Comparison of ENCODE assay signal across 26 cellular contexts in genomic region chr11:74327076-74327475, GRCh38. TPM values are rescaled to one million over a fixed set of nuclear protein-coding genes. Genes with fewer than 3 reads are reported as not detected.
"Had no signal": no experiment of that assay in that cellular context is flagged by ENCODE, and none has a peak within 500 bp of the region (broad histone marks: within the 10 kb centered on the region; RNA-seq: fewer than 3 reads in every experiment).

No MANE protein-coding gene starts in this region.

- DNase-seq: dorsolateral prefrontal cortex; effector CD4-positive, alpha-beta T cell; foreskin keratinocyte; hippocampal formation; left cardiac atrium; left lung; mesenchymal stem cell; mucosa of descending colon; naive B cell; nucleus accumbens; ovary; posterior cingulate gyrus; psoas muscle; right cardiac atrium; sigmoid colon; stimulated activated CD4-positive, alpha-beta T cell treated with anti-CD3 and anti-CD28 coated beads, Interleukin-15, amount 100 ng/mL, for 24 hours; stimulated activated CD4-positive, alpha-beta T cell treated with anti-CD3 and anti-CD28 coated beads, Interleukin-2, amount 100 ng/mL, for 48 hours; stimulated activated naive B cell treated with anti-CD40 and anti-IgM and Interleukin-4, amounts not matched to agents 10 μg/mL and 1 μg/mL and 100 μg/mL, for 72 hours; transverse colon; upper lobe of right lung; uterus had no signal

- H3K36me3 Mint-ChIP-seq: naive B cell; natural killer cell treated with Interleukin-12 subunit alpha and Interleukin-12 subunit beta and Interleukin-15 and Interleukin-18, amount 100 ng/mL, for 72 hours had no signal

- H3K9me3 Mint-ChIP-seq: mesothelial cell of epicardium; natural killer cell treated with Interleukin-12 subunit alpha and Interleukin-12 subunit beta and Interleukin-15 and Interleukin-18, amount 100 ng/mL, for 72 hours; stimulated activated naive CD8-positive, alpha-beta T cell treated with anti-CD3 and anti-CD28 coated beads, Interleukin-15, Interleukin-2, amounts not matched to agents 100 ng/mL and 50 ng/mL, for 24 hours had no signal

- H3K27ac Mint-ChIP-seq: mesothelial cell of epicardium; natural killer cell treated with Interleukin-12 subunit alpha and Interleukin-12 subunit beta and Interleukin-15 and Interleukin-18, amount 100 ng/mL, for 72 hours; stimulated activated naive B cell treated with anti-CD40 and anti-IgM and Interleukin-4, amounts not matched to agents 10 μg/mL and 1 μg/mL and 100 μg/mL, for 72 hours; stimulated activated naive CD8-positive, alpha-beta T cell treated with anti-CD3 and anti-CD28 coated beads, Interleukin-15, Interleukin-2, amounts not matched to agents 100 ng/mL and 50 ng/mL, for 24 hours had no signal

- H3K4me3 Mint-ChIP-seq: mesothelial cell of epicardium; naive B cell; natural killer cell treated with Interleukin-12 subunit alpha and Interleukin-12 subunit beta and Interleukin-15 and Interleukin-18, amount 100 ng/mL, for 72 hours; stimulated activated naive B cell treated with anti-CD40 and anti-IgM and Interleukin-4, amounts not matched to agents 10 μg/mL and 1 μg/mL and 100 μg/mL, for 72 hours; stimulated activated naive CD8-positive, alpha-beta T cell treated with anti-CD3 and anti-CD28 coated beads, Interleukin-15, Interleukin-2, amounts not matched to agents 100 ng/mL and 50 ng/mL, for 24 hours had no signal

- ATAC-seq: foreskin keratinocyte; gastroesophageal sphincter; heart right ventricle; left cardiac atrium; mucosa of descending colon; natural killer cell treated with Interleukin-12 subunit alpha and Interleukin-12 subunit beta and Interleukin-15 and Interleukin-18, amount 100 ng/mL, for 72 hours; psoas muscle; stimulated activated naive B cell treated with anti-CD40 and anti-IgM and Interleukin-4, amounts not matched to agents 10 μg/mL and 1 μg/mL and 100 μg/mL, for 72 hours; upper lobe of right lung had no signal

- H3K4me1 Mint-ChIP-seq: stimulated activated naive B cell treated with anti-CD40 and anti-IgM and Interleukin-4, amounts not matched to agents 10 μg/mL and 1 μg/mL and 100 μg/mL, for 72 hours had no signal

RNA-seq across cellular contexts. Expression of gene P4HA3, which starts 15.6 kb away (rescaled TPM):
- total RNA-seq: natural killer cell treated with Interleukin-12 subunit alpha and Interleukin-12 subunit beta and Interleukin-15 and Interleukin-18, amount 100 ng/mL, for 72 hours had no signal
